ENCODE assay signal across 9 cellular contexts in the genomic region with DNA sequence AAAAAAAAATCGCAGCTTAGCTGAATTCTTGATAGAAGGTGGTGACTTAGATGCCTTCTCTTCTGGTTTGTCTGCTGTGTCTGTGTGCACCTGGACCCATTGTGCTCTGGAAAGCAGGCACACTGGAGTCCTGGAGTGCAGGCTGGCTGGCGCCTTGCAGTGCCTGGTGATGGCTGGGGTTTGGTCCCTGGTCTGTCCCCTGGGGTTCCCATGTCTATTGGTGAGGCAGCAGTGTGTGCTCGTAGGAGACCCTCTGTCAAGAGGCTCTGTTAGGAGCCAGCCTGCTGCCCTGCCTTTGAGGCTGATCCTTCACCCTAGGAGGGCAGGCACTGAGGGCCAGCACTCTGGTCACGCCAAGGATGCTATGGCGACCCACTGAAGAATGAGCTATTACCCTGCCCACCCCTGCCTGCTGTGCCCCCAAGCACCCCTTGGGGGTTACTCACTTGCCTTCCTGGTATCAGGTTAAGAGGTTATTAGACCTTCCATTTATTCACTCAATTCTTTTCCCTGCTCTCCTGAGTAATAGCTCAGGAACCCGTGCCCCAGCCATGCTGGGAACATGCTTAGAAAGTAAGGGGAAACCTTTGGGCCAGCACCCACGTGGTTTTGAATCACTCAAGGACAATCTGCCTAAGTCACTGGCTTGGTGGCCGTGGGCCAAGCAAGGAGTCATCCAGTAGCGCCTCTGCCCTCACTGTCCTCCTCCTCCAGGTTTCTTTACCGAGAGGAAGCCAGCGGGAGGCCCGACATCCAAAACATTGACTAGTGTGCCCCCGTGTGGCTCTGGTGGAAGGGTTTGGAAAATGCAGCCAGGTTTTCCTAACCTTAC.
DNase-seq lines count a peak whose midpoint lies in the region; ATAC-seq, FAIRE-seq and TF ChIP-seq lines count a peak whose summit lies in the region.
"Had no signal": no experiment of that assay in that cellular context is flagged by ENCODE, and none has a peak within 500 bp of the region (broad histone marks: within the 10 kb centered on the region; RNA-seq: fewer than 3 reads in every experiment).

No MANE protein-coding gene starts in this region.

- ATAC-seq in Right ventricle myocardium superior (ENCODE audit: poor library complexity), result peak; percentile 89
- no peak for ATAC-seq in GM18520 (IDR thresholded peaks at IDR 0.05; ENCODE audit: unreplicated experiment)

- peaks cover 3% of the 10 kb centered on the region for H3K4me1 Mint-ChIP-seq in activated naive CD8-positive, alpha-beta T cell treated with anti-CD3 and anti-CD28 coated beads for 36 hours

- no peak overlapping the region for H3K4me3 Mint-ChIP-seq in activated naive CD8-positive, alpha-beta T cell treated with anti-CD3 and anti-CD28 coated beads for 36 hours

- H3K36me3 Mint-ChIP-seq in activated naive CD8-positive, alpha-beta T cell treated with anti-CD3 and anti-CD28 coated beads for 36 hours, result no peaks in the 10 kb centered on the region

- DNase-seq in AG09319 (ENCODE audit: extremely low read depth, low read depth), result peak; percentile 95
- DNase-seq in GM19239 (ENCODE audit: insufficient read length, low spot score), result peak; percentile 64
- peak; percentile 99 for DNase-seq in MG63
- DNase-seq in RKO (ENCODE audit: low spot score), result peak; percentile 99
- DNase-seq in activated naive CD8-positive, alpha-beta T cell treated with anti-CD3 and anti-CD28 coated beads for 36 hours, result peak; percentile 40
- peak; percentile 95 for DNase-seq in Right ventricle myocardium superior
- DNase-seq in pons (ENCODE audit: low spot score), result peak; percentile 82

- no peak overlapping the region for H3K4me3 ChIP-seq in MG63
- H3K4me3 ChIP-seq: skin epidermis had no signal

- H3K9me3 ChIP-seq in MG63, result no peaks in the 10 kb centered on the region; the same call in 1 of the 2 replicates

- no peaks in the 10 kb centered on the region for H3K9me3 Mint-ChIP-seq in activated naive CD8-positive, alpha-beta T cell treated with anti-CD3 and anti-CD28 coated beads for 36 hours

- FAIRE-seq in GM19239 (lab: Jason Lieb, UNC), result peak; percentile 86

- no peaks in the 10 kb centered on the region for H3K27me3 ChIP-seq in MG63

- no peaks in the 10 kb centered on the region for H3K27me3 Mint-ChIP-seq in activated naive CD8-positive, alpha-beta T cell treated with anti-CD3 and anti-CD28 coated beads for 36 hours

- H3K36me3 ChIP-seq in MG63, result peaks cover 10% of the 10 kb centered on the region

- no peak overlapping the region for H3K27ac Mint-ChIP-seq in activated naive CD8-positive, alpha-beta T cell treated with anti-CD3 and anti-CD28 coated beads for 36 hours

- intact Hi-C loops in Right ventricle myocardium superior (cut with DNase I), result loop anchor here (2.0 to 5.0 kb wide), 2 partner anchors 149 to 293 kb away; no protein-coding TSS in a partner anchor

- TF ChIP-seq CTCF in AG09319 (IDR thresholded peaks at IDR 0.05; ENCODE audit: low read depth, low read length), result peak; percentile 75

Comparison
In these comparisons a context has a peak if more than half of its experiments do, and no peak if none do; other contexts are left out.
1. DNase-seq: peak in every context shown above with its lines; median percentile 99 in MG63; 99 in RKO; 95 in AG09319; 95 in Right ventricle myocardium superior; 82 in pons; 64 in GM19239; 40 in activated naive CD8-positive, alpha-beta T cell treated with anti-CD3 and anti-CD28 coated beads for 36 hours.